In the genomic region with DNA sequence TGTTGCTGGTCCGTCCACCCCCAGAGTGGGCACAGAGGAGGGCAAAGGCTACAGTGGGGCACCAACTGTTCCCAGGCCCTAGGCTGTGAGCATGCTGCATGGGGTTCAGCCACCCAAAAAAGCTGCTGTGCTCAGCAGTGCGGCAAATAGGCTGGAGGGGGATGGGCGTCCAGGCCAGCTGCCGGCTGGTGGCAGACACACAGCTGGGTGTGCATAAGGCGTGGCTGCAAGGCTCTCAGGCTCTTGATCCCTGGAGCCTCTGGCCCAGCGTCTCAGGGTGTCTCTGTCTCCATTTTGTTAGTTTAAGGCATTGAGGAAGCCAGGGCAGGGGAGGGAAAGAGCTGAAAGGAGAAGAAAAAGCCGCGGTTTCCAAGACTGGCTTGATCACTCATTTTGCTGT, we compare ENCODE assay signal across 1 cellular context.
TF ChIP-seq lines count a peak whose summit lies in the region.

No MANE protein-coding gene starts in this region.

TF ChIP-seq in HEK293, 187 proteins besides CTCF, POLR2A, EP300 and RAD21 (continued from another document):
- TF ChIP-seq ZNF530 (tag by site-specific recombination; IDR thresholded peaks at IDR 0.05; ENCODE audit: low read depth) = no peak
- 0 out of 2 replicates have a peak, but pooled peaks have one; percentile 9 for TF ChIP-seq ZNF341 (tag by site-specific recombination; IDR thresholded peaks at IDR 0.05; ENCODE audit: low read depth)
- TF ChIP-seq ZNF791 (tag by site-specific recombination; IDR thresholded peaks at IDR 0.05) = no peak
- no peak for TF ChIP-seq ZNF133 (tag by site-specific recombination; IDR thresholded peaks at IDR 0.05)
- peak; percentile 57 for TF ChIP-seq OSR2 (tag by site-specific recombination; IDR thresholded peaks at IDR 0.05)
- TF ChIP-seq, protein P1, sequence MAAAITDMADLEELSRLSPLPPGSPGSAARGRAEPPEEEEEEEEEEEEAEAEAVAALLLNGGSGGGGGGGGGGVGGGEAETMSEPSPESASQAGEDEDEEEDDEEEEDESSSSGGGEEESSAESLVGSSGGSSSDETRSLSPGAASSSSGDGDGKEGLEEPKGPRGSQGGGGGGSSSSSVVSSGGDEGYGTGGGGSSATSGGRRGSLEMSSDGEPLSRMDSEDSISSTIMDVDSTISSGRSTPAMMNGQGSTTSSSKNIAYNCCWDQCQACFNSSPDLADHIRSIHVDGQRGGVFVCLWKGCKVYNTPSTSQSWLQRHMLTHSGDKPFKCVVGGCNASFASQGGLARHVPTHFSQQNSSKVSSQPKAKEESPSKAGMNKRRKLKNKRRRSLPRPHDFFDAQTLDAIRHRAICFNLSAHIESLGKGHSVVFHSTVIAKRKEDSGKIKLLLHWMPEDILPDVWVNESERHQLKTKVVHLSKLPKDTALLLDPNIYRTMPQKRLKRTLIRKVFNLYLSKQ (tag by site-specific recombination; IDR thresholded peaks at IDR 0.05; ENCODE audit: borderline replicate concordance) = no peak
- TF ChIP-seq, protein P2, sequence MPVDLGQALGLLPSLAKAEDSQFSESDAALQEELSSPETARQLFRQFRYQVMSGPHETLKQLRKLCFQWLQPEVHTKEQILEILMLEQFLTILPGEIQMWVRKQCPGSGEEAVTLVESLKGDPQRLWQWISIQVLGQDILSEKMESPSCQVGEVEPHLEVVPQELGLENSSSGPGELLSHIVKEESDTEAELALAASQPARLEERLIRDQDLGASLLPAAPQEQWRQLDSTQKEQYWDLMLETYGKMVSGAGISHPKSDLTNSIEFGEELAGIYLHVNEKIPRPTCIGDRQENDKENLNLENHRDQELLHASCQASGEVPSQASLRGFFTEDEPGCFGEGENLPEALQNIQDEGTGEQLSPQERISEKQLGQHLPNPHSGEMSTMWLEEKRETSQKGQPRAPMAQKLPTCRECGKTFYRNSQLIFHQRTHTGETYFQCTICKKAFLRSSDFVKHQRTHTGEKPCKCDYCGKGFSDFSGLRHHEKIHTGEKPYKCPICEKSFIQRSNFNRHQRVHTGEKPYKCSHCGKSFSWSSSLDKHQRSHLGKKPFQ (tag by site-specific recombination; IDR thresholded peaks at IDR 0.05) = no peak
- TF ChIP-seq, protein P3, sequence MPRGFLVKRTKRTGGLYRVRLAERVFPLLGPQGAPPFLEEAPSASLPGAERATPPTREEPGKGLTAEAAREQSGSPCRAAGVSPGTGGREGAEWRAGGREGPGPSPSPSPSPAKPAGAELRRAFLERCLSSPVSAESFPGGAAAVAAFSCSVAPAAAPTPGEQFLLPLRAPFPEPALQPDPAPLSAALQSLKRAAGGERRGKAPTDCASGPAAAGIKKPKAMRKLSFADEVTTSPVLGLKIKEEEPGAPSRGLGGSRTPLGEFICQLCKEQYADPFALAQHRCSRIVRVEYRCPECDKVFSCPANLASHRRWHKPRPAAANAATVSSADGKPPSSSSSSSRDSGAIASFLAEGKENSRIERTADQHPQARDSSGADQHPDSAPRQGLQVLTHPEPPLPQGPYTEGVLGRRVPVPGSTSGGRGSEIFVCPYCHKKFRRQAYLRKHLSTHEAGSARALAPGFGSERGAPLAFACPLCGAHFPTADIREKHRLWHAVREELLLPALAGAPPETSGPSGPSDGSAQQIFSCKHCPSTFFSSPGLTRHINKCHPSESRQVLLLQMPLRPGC (tag by site-specific recombination; IDR thresholded peaks at IDR 0.05) = no peak
- TF ChIP-seq, protein P4, sequence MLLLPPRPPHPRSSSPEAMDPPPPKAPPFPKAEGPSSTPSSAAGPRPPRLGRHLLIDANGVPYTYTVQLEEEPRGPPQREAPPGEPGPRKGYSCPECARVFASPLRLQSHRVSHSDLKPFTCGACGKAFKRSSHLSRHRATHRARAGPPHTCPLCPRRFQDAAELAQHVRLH (tag by site-specific recombination; IDR thresholded peaks at IDR 0.05) = no peak
- no peak for TF ChIP-seq SCRT2 (tag by site-specific recombination; IDR thresholded peaks at IDR 0.05)
- TF ChIP-seq KLF7 (tag by site-specific recombination; IDR thresholded peaks at IDR 0.05; ENCODE audit: borderline replicate concordance) = peak; percentile 12; the same call in 1 of the 2 replicates
- no peak for TF ChIP-seq ZSCAN23 (tag by site-specific recombination; IDR thresholded peaks at IDR 0.05)
- no peak for TF ChIP-seq GLIS1 (tag by site-specific recombination; IDR thresholded peaks at IDR 0.05)
- TF ChIP-seq, protein P5, sequence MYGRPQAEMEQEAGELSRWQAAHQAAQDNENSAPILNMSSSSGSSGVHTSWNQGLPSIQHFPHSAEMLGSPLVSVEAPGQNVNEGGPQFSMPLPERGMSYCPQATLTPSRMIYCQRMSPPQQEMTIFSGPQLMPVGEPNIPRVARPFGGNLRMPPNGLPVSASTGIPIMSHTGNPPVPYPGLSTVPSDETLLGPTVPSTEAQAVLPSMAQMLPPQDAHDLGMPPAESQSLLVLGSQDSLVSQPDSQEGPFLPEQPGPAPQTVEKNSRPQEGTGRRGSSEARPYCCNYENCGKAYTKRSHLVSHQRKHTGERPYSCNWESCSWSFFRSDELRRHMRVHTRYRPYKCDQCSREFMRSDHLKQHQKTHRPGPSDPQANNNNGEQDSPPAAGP (tag by site-specific recombination; IDR thresholded peaks at IDR 0.05) = peak; percentile 56; the same call in 1 of the 2 replicates
- no peak for TF ChIP-seq ZNF2 (tag by site-specific recombination; IDR thresholded peaks at IDR 0.05)
- TF ChIP-seq ZNF391 (tag by site-specific recombination; IDR thresholded peaks at IDR 0.05; ENCODE audit: borderline replicate concordance, low read depth) = no peak
- TF ChIP-seq ZNF596 (tag by site-specific recombination; IDR thresholded peaks at IDR 0.05) = no peak
- TF ChIP-seq, protein P6, sequence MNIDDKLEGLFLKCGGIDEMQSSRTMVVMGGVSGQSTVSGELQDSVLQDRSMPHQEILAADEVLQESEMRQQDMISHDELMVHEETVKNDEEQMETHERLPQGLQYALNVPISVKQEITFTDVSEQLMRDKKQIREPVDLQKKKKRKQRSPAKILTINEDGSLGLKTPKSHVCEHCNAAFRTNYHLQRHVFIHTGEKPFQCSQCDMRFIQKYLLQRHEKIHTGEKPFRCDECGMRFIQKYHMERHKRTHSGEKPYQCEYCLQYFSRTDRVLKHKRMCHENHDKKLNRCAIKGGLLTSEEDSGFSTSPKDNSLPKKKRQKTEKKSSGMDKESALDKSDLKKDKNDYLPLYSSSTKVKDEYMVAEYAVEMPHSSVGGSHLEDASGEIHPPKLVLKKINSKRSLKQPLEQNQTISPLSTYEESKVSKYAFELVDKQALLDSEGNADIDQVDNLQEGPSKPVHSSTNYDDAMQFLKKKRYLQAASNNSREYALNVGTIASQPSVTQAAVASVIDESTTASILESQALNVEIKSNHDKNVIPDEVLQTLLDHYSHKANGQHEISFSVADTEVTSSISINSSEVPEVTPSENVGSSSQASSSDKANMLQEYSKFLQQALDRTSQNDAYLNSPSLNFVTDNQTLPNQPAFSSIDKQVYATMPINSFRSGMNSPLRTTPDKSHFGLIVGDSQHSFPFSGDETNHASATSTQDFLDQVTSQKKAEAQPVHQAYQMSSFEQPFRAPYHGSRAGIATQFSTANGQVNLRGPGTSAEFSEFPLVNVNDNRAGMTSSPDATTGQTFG (tag by site-specific recombination; IDR thresholded peaks at IDR 0.05; ENCODE audit: borderline replicate concordance) = no peak
- peak; percentile 79 for TF ChIP-seq KLF1 (tag by site-specific recombination; IDR thresholded peaks at IDR 0.05)
- peak; percentile 39; the same call in 1 of the 2 replicates for TF ChIP-seq ZNF768 (tag by site-specific recombination; IDR thresholded peaks at IDR 0.05)
- TF ChIP-seq, protein P7, sequence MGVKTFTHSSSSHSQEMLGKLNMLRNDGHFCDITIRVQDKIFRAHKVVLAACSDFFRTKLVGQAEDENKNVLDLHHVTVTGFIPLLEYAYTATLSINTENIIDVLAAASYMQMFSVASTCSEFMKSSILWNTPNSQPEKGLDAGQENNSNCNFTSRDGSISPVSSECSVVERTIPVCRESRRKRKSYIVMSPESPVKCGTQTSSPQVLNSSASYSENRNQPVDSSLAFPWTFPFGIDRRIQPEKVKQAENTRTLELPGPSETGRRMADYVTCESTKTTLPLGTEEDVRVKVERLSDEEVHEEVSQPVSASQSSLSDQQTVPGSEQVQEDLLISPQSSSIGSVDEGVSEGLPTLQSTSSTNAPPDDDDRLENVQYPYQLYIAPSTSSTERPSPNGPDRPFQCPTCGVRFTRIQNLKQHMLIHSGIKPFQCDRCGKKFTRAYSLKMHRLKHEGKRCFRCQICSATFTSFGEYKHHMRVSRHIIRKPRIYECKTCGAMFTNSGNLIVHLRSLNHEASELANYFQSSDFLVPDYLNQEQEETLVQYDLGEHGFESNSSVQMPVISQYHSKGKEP (tag by site-specific recombination; IDR thresholded peaks at IDR 0.05) = no peak
- TF ChIP-seq ZNF654 (tag by site-specific recombination; IDR thresholded peaks at IDR 0.05; ENCODE audit: low read depth) = no peak
- no peak for TF ChIP-seq HOXA7 (CRISPR knock-in tag; IDR thresholded peaks at IDR 0.05; ENCODE audit: borderline replicate concordance)
- TF ChIP-seq ZNF248 (tag by site-specific recombination; IDR thresholded peaks at IDR 0.05) = no peak
- TF ChIP-seq ZNF423 (tag by site-specific recombination; IDR thresholded peaks at IDR 0.05) = peak; percentile 46; the same call in 1 of the 2 replicates
- TF ChIP-seq ZNF132 (tag by site-specific recombination; IDR thresholded peaks at IDR 0.05; ENCODE audit: borderline replicate concordance) = no peak
- TF ChIP-seq, protein P8, sequence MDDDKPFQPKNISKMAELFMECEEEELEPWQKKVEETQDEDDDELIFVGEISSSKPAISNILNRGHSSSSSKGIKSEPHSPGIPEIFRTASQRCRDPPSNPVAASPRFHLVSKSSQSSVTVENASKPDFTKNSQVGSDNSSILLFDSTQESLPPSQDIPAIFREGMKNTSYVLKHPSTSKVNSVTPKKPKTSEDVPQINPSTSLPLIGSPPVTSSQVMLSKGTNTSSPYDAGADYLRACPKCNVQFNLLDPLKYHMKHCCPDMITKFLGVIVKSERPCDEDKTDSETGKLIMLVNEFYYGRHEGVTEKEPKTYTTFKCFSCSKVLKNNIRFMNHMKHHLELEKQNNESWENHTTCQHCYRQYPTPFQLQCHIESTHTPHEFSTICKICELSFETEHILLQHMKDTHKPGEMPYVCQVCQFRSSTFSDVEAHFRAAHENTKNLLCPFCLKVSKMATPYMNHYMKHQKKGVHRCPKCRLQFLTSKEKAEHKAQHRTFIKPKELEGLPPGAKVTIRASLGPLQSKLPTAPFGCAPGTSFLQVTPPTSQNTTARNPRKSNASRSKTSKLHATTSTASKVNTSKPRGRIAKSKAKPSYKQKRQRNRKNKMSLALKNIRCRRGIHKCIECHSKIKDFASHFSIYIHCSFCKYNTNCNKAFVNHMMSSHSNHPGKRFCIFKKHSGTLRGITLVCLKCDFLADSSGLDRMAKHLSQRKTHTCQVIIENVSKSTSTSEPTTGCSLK (tag by site-specific recombination; IDR thresholded peaks at IDR 0.05) = no peak
- no peak for TF ChIP-seq ZNF16 (tag by site-specific recombination; IDR thresholded peaks at IDR 0.05; ENCODE audit: low read depth)
- no peak for TF ChIP-seq ZNF433 (tag by site-specific recombination; IDR thresholded peaks at IDR 0.05; ENCODE audit: low read depth)
- TF ChIP-seq ZFP37 (tag by site-specific recombination; IDR thresholded peaks at IDR 0.05) = no peak
- TF ChIP-seq ZNF529 (tag by site-specific recombination; IDR thresholded peaks at IDR 0.05; ENCODE audit: insufficient replicate concordance) = no peak
- TF ChIP-seq, protein P9, sequence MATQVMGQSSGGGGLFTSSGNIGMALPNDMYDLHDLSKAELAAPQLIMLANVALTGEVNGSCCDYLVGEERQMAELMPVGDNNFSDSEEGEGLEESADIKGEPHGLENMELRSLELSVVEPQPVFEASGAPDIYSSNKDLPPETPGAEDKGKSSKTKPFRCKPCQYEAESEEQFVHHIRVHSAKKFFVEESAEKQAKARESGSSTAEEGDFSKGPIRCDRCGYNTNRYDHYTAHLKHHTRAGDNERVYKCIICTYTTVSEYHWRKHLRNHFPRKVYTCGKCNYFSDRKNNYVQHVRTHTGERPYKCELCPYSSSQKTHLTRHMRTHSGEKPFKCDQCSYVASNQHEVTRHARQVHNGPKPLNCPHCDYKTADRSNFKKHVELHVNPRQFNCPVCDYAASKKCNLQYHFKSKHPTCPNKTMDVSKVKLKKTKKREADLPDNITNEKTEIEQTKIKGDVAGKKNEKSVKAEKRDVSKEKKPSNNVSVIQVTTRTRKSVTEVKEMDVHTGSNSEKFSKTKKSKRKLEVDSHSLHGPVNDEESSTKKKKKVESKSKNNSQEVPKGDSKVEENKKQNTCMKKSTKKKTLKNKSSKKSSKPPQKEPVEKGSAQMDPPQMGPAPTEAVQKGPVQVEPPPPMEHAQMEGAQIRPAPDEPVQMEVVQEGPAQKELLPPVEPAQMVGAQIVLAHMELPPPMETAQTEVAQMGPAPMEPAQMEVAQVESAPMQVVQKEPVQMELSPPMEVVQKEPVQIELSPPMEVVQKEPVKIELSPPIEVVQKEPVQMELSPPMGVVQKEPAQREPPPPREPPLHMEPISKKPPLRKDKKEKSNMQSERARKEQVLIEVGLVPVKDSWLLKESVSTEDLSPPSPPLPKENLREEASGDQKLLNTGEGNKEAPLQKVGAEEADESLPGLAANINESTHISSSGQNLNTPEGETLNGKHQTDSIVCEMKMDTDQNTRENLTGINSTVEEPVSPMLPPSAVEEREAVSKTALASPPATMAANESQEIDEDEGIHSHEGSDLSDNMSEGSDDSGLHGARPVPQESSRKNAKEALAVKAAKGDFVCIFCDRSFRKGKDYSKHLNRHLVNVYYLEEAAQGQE (tag by site-specific recombination; IDR thresholded peaks at IDR 0.05) = no peak
- TF ChIP-seq ZNF274 (IDR thresholded peaks at IDR 0.05; ENCODE audit: low read length) = no peak
- TF ChIP-seq ZNF274 (tag by site-specific recombination; IDR thresholded peaks at IDR 0.05; ENCODE audit: borderline replicate concordance) = no peak
- peak; percentile 75 for TF ChIP-seq ZIC2 (tag by site-specific recombination; IDR thresholded peaks at IDR 0.05)
